ENCODE assay signal across 16 cellular contexts in the genomic region with DNA sequence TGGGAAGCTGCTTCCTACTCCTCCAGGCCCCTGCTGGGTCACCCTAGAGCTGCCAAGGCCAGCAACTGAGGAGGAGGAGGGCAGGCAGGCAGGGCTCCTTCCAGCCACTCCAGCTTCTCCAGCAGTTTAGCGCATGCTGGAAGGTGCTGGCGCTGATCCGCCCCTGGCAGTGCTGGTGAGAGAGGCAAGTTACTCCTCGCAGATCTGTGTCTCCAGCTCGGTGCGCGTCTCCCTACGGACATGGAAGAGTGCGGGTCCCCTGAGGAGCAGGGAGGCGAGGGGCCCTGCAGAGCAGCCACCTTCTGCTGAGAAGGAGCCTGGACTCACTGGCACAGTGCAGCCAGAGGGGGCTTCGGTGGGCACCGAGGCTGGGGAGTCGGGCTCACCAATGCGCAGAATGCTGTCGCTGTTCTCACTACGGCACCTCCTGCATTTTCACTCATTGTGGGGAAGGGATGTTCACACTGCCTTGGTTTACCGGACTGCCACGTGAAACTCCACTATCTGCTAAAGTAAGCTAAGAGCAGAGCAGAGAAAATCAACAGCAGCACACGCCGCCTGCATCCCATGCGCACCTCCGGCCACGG.
DNase-seq lines count a peak whose midpoint lies in the region; ATAC-seq and TF ChIP-seq lines count a peak whose summit lies in the region.
"Had no signal": no experiment of that assay in that cellular context is flagged by ENCODE, and none has a peak within 500 bp of the region (broad histone marks: within the 10 kb centered on the region; RNA-seq: fewer than 3 reads in every experiment).

No MANE protein-coding gene starts in this region.

- TF ChIP-seq POLR2A in suprapubic skin (IDR thresholded peaks at IDR 0.05) = no peak

- peaks cover 0 to 18% of the 10 kb centered on the region in 2 donors for H3K36me3 ChIP-seq in neuronal stem cell (replicated peaks in 1 of 2; ENCODE audit: control insufficient read depth in 2 of 2, insufficient read depth in 2 of 2, low read length in 2 of 2)
- peaks cover 25% of the 10 kb centered on the region for H3K36me3 ChIP-seq in suprapubic skin

- peaks cover 0 to 17% of the 10 kb centered on the region in 2 donors for H3K4me1 Mint-ChIP-seq in natural killer cell treated with Interleukin-12 subunit alpha and Interleukin-12 subunit beta and Interleukin-15 and Interleukin-18, amount 100 ng/mL, for 72 hours (ENCODE audit: low read depth in 2 of 2)

- H3K9me3 Mint-ChIP-seq in natural killer cell treated with Interleukin-12 subunit alpha and Interleukin-12 subunit beta and Interleukin-15 and Interleukin-18, amount 100 ng/mL, for 72 hours = no peaks in the 10 kb centered on the region

- H4K8ac ChIP-seq in neuronal stem cell (ENCODE audit: low read depth, low read length) = no peak overlapping the region

- H3K4me1 ChIP-seq in neuronal stem cell (ENCODE audit: control insufficient read depth in 2 of 2, insufficient read depth in 1 of 2, low read depth in 1 of 2, low read length in 2 of 2) = peaks cover 22 to 23% of the 10 kb centered on the region in 2 donors
- H3K4me1 ChIP-seq in suprapubic skin = peaks cover 10% of the 10 kb centered on the region

- peak overlapping the region; percentile 88 for H3K18ac ChIP-seq in neuronal stem cell (ENCODE audit: low read length)

- H3K36me3 Mint-ChIP-seq in natural killer cell treated with Interleukin-12 subunit alpha and Interleukin-12 subunit beta and Interleukin-15 and Interleukin-18, amount 100 ng/mL, for 72 hours = no peaks in the 10 kb centered on the region

- H3K27me3 ChIP-seq in neuronal stem cell (ENCODE audit: control insufficient read depth in 3 of 3, insufficient read depth in 3 of 3, low read depth in 1 of 3, low read length in 3 of 3) (no peaks in the 10 kb centered on the region), suprapubic skin (no peaks in the 10 kb centered on the region)
- H3K27me3 ChIP-seq: heart right ventricle had no signal

- no peak overlapping the region for H2BK12ac ChIP-seq in neuronal stem cell (ENCODE audit: low read length)

- H3K9me3 ChIP-seq in neuronal stem cell (replicated peaks in 1 of 2; ENCODE audit: control insufficient read depth in 2 of 2, insufficient read depth in 1 of 2, low read depth in 1 of 2, low read length in 2 of 2) = peaks cover 0 to under 1% of the 10 kb centered on the region in 2 donors
- H3K9me3 ChIP-seq in suprapubic skin = peaks cover under 1% of the 10 kb centered on the region
- H3K9me3 ChIP-seq: SK-N-SH had no signal

- H3K27ac Mint-ChIP-seq in natural killer cell treated with Interleukin-12 subunit alpha and Interleukin-12 subunit beta and Interleukin-15 and Interleukin-18, amount 100 ng/mL, for 72 hours = no peak overlapping the region

- peak overlapping the region; percentile 30 for H3K27ac ChIP-seq in neuronal stem cell (replicated peaks; ENCODE audit: low read length)
- H3K27ac ChIP-seq in suprapubic skin = no peak overlapping the region
- H3K27ac ChIP-seq: heart right ventricle had no signal

- peak overlapping the region; percentile 36 for H2AK5ac ChIP-seq in neuronal stem cell (ENCODE audit: low read depth, low read length)

- peak overlapping the region; percentile 19 for H2BK5ac ChIP-seq in neuronal stem cell (ENCODE audit: low read length)

- no peaks in the 10 kb centered on the region for H3K27me3 Mint-ChIP-seq in natural killer cell treated with Interleukin-12 subunit alpha and Interleukin-12 subunit beta and Interleukin-15 and Interleukin-18, amount 100 ng/mL, for 72 hours

- no peak overlapping the region for H3K4ac ChIP-seq in neuronal stem cell (ENCODE audit: low read length)

- no peak for TF ChIP-seq CTCF in choroid plexus epithelial cell (conservative IDR thresholded peaks at IDR 0.05; ENCODE audit: low read depth, low read length)
- TF ChIP-seq CTCF in suprapubic skin (IDR thresholded peaks at IDR 0.05) = no peak

- no peak overlapping the region for H3K4me3 Mint-ChIP-seq in natural killer cell treated with Interleukin-12 subunit alpha and Interleukin-12 subunit beta and Interleukin-15 and Interleukin-18, amount 100 ng/mL, for 72 hours

- no peak overlapping the region for H2AFZ ChIP-seq in neuronal stem cell (ENCODE audit: low read length)

- peak overlapping the region; percentile 61 for H2BK15ac ChIP-seq in neuronal stem cell (ENCODE audit: low read length)

- H3K4me2 ChIP-seq in neuronal stem cell (ENCODE audit: insufficient read depth, low read length, poor library complexity, severe bottlenecking) = no peak overlapping the region
- H3K4me2 ChIP-seq: SK-N-SH had no signal

- H3K9ac ChIP-seq in neuronal stem cell (ENCODE audit: low read depth, low read length, poor library complexity) = peak overlapping the region; percentile 61
- H3K9ac ChIP-seq: SK-N-SH had no signal

- no peak overlapping the region for H4K91ac ChIP-seq in neuronal stem cell (ENCODE audit: low read depth, low read length, poor library complexity)

- peak overlapping the region; percentile 4 for H2BK120ac ChIP-seq in neuronal stem cell (ENCODE audit: low read depth, low read length)

- no CpG with 5 or more reads among the region's 23 CpGs for WGBS in neuronal stem cell (ENCODE audit: extremely low coverage in 2 of 2, insufficient read length in 2 of 2, insufficient replicate concordance in 1 of 2), 2 donors
- 80% methylated on average over 7 of the region's 23 CpGs for WGBS in suprapubic skin

- peak overlapping the region; percentile 86 for H3K14ac ChIP-seq in neuronal stem cell (ENCODE audit: low read length)

- ATAC-seq in HG02973 (IDR thresholded peaks at IDR 0.05; ENCODE audit: unreplicated experiment) (no peak), HG02970 (IDR thresholded peaks at IDR 0.05; ENCODE audit: low FRiP score, unreplicated experiment) (no peak)
- ATAC-seq in natural killer cell treated with Interleukin-12 subunit alpha and Interleukin-12 subunit beta and Interleukin-15 and Interleukin-18, amount 100 ng/mL, for 72 hours = no peak
- ATAC-seq: heart right ventricle had no signal

- H3K4me3 ChIP-seq in choroid plexus epithelial cell (ENCODE audit: low read depth, low read length) = no peak overlapping the region
- H3K4me3 ChIP-seq in neuronal stem cell (ENCODE audit: low read length in 2 of 2) = no peak overlapping the region
- no peak overlapping the region for H3K4me3 ChIP-seq in suprapubic skin
- H3K4me3 ChIP-seq: heart right ventricle had no signal

- peak; percentile 45 for DNase-seq in activated CD8-positive, alpha-beta memory T cell treated with anti-CD3 and anti-CD28 coated beads for 24 hours
- DNase-seq in choroid plexus epithelial cell (ENCODE audit: low read depth) (peak; percentile 10), neuronal stem cell (ENCODE audit: low spot score) (no peak), suprapubic skin (ENCODE audit: low spot score in 2 of 2) (peak; percentile 55 to 56), NOMO-1 treated with DMSO at 0.1 percent for 48 hours (lab: John Stamatoyannopoulos, UW; ENCODE audit: unreplicated experiment) (no peak)
- DNase-seq in natural killer cell treated with Interleukin-12 subunit alpha and Interleukin-12 subunit beta and Interleukin-15 and Interleukin-18, amount 100 ng/mL, for 72 hours (ENCODE audit: low spot score) = no peak
- DNase-seq: activated CD4-positive, alpha-beta T cell treated with anti-CD3 and anti-CD28 coated beads, Interleukin-2, amount 50 U/mL, for 1 hour; amniotic stem cell; erythroblast; NCI-H1436 treated with DMSO at 0.1 percent for 48 hours; NCI-H510A treated with DMSO at 0.1 percent for 48 hours; OCI-M1; SK-N-SH had no signal

- H3K23ac ChIP-seq in neuronal stem cell (ENCODE audit: low read depth, low read length, poor library complexity) = peak overlapping the region; percentile 78

- no peak for TF ChIP-seq EP300 in suprapubic skin (IDR thresholded peaks at IDR 0.05)

- peaks cover 6% of the 10 kb centered on the region for H3K79me1 ChIP-seq in neuronal stem cell (ENCODE audit: low read depth, low read length)

Comparison
In these comparisons a context has a peak if more than half of its experiments do, and no peak if none do; other contexts are left out.
1. DNase-seq: peak in activated CD8-positive, alpha-beta memory T cell treated with anti-CD3 and anti-CD28 coated beads for 24 hours (single experiment), choroid plexus epithelial cell (single experiment) and suprapubic skin (2 of 2); none in neuronal stem cell (single experiment), NOMO-1 treated with DMSO at 0.1 percent for 48 hours (single experiment) and natural killer cell treated with Interleukin-12 subunit alpha and Interleukin-12 subunit beta and Interleukin-15 and Interleukin-18, amount 100 ng/mL, for 72 hours (single experiment).